ENCODE assay signal across 1 cellular context in the genomic region with DNA sequence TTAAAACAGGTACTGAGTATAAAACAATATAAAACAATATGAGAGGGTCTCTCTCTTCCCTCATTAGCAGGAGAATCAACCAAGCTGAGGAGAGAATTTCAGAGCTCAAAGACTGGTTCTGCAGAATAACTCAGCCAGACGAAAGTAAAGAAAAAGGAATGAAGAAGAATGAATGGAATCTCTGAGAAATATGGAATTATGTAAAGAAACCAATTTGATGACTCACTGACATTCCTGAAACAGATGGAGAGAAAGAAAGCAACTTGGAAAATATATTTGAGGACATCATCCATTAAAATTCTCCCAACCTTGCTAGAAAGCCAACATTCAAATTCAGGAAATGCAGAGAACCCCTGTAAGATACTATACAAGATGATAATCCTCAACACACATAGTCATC.
A peak's percentile ranks its signal among the peaks of the same experiment; 100 is the strongest.
TF ChIP-seq lines count a peak whose summit lies in the region.

No MANE protein-coding gene starts in this region.

TF ChIP-seq in endothelial cell of umbilical vein, 7 proteins besides CTCF, POLR2A, EP300 and RAD21:
- TF ChIP-seq, protein P1, sequence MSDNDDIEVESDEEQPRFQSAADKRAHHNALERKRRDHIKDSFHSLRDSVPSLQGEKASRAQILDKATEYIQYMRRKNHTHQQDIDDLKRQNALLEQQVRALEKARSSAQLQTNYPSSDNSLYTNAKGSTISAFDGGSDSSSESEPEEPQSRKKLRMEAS (IDR thresholded peaks at IDR 0.05; ENCODE audit: insufficient read depth, insufficient read length) = no peak
- TF ChIP-seq FOS (IDR thresholded peaks at IDR 0.05; ENCODE audit: borderline replicate concordance, insufficient read depth, low read length) = peak; percentile 9
